In the genomic region with DNA sequence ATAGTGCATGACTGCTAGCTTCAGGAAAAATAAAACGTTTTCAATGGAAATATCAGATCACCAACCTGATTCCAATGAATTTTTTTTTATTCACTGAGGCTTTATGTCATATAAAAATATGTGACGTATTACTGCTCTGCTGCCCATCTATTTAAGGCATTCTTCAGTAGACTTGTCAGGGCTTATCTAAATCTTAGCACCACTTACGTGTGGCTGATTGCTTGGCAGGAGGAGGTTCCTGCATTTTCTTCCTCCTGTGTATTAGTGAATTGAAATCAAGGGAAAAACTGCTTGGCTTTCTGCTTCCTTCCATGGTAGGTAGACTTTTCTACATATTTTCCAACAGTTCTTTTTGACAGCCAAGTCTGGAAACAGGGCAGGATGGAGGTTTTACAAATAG, we compare ENCODE assay signal across 17 cellular contexts.
DNase-seq lines count a peak whose midpoint lies in the region; ATAC-seq and TF ChIP-seq lines count a peak whose summit lies in the region.
"Had no signal": no experiment of that assay in that cellular context is flagged by ENCODE, and none has a peak within 500 bp of the region (broad histone marks: within the 10 kb centered on the region; RNA-seq: fewer than 3 reads in every experiment).

No MANE protein-coding gene starts in this region.

- H3K9me3 Mint-ChIP-seq in progenitor cell of endocrine pancreas (ENCODE audit: low read depth): no peaks in the 10 kb centered on the region
- H3K9me3 Mint-ChIP-seq: H9 had no signal

- no peaks in the 10 kb centered on the region for H3K27me3 Mint-ChIP-seq in progenitor cell of endocrine pancreas
- H3K27me3 Mint-ChIP-seq: CD4-positive, alpha-beta memory T cell had no signal

- peaks cover 11% of the 10 kb centered on the region for H3K4me1 Mint-ChIP-seq in progenitor cell of endocrine pancreas (ENCODE audit: low read depth)
- H3K4me1 Mint-ChIP-seq: CD14-positive monocyte; CD4-positive, alpha-beta memory T cell had no signal

- H3K36me3 Mint-ChIP-seq in progenitor cell of endocrine pancreas (ENCODE audit: insufficient read depth): peaks cover 6% of the 10 kb centered on the region
- H3K36me3 Mint-ChIP-seq: CD14-positive monocyte; CD4-positive, alpha-beta memory T cell had no signal

- H3K36me3 ChIP-seq in right atrium auricular region (no peaks in the 10 kb centered on the region), heart right ventricle (no peaks in the 10 kb centered on the region), upper lobe of right lung (no peaks in the 10 kb centered on the region)
- H3K36me3 ChIP-seq: BLaER1 had no signal

- no peak overlapping the region for H3K4me3 Mint-ChIP-seq in progenitor cell of endocrine pancreas (ENCODE audit: low read depth)
- H3K4me3 Mint-ChIP-seq: CD14-positive monocyte; CD4-positive, alpha-beta memory T cell; H9 had no signal

- 34 to 51% methylated on average over 3 of the region's 3 CpGs for WGBS in heart right ventricle, 2 donors
- 40% methylated on average over 3 of the region's 3 CpGs for WGBS in right cardiac atrium

- H3K27ac ChIP-seq in right atrium auricular region: peak overlapping the region in 1 of 2 donors; percentile 55
- H3K27ac ChIP-seq in heart right ventricle: peak overlapping the region in 6 of 10 donors; percentile 0 to 72 (median 47)
- no peak overlapping the region for H3K27ac ChIP-seq in right cardiac atrium (ENCODE audit: low read length)
- no peak overlapping the region for H3K27ac ChIP-seq in upper lobe of right lung
- H3K27ac ChIP-seq: BLaER1 had no signal

- H3K4me1 ChIP-seq in right atrium auricular region: peaks cover 0 to 8% of the 10 kb centered on the region in 2 donors
- H3K4me1 ChIP-seq in heart right ventricle: peaks cover 0 to 48% (median 11%) of the 10 kb centered on the region in 9 donors
- H3K4me1 ChIP-seq in right cardiac atrium (ENCODE audit: control insufficient read depth, insufficient read depth, low read length): no peaks in the 10 kb centered on the region
- H3K4me1 ChIP-seq in upper lobe of right lung: no peaks in the 10 kb centered on the region
- H3K4me1 ChIP-seq: BLaER1 had no signal

- peak overlapping the region; percentile 24 for H3K27ac Mint-ChIP-seq in progenitor cell of endocrine pancreas
- H3K27ac Mint-ChIP-seq: CD14-positive monocyte; CD4-positive, alpha-beta memory T cell had no signal

- H3K27me3 ChIP-seq in right atrium auricular region: no peaks in the 10 kb centered on the region
- no peaks in the 10 kb centered on the region for H3K27me3 ChIP-seq in heart right ventricle
- H3K27me3 ChIP-seq in right cardiac atrium (ENCODE audit: control insufficient read depth, insufficient read depth): no peaks in the 10 kb centered on the region
- no peaks in the 10 kb centered on the region for H3K27me3 ChIP-seq in upper lobe of right lung
- H3K27me3 ChIP-seq: BLaER1 had no signal

- intact Hi-C loops in Right ventricle myocardium superior (cut with DNase I): no loop called here
- intact Hi-C loops in heart right ventricle (cut with DNase I): no loop called here
- intact Hi-C loops in right cardiac atrium (cut with DNase I): no loop called here
- intact Hi-C loops in upper lobe of right lung (cut with DNase I): no loop called here

- ATAC-seq in Right ventricle myocardium superior (ENCODE audit: poor library complexity) (peak; percentile 87), heart right ventricle (peak; percentile 41 to 85 (median 70)), right cardiac atrium (peak; percentile 55 to 71), upper lobe of right lung (no peak)

- H3K9me3 ChIP-seq in right atrium auricular region (no peaks in the 10 kb centered on the region), heart right ventricle (peaks cover 0 to 3% (median 0%) of the 10 kb centered on the region in 11 donors), right cardiac atrium (ENCODE audit: control insufficient read depth, low read length) (no peaks in the 10 kb centered on the region), upper lobe of right lung (no peaks in the 10 kb centered on the region)

- no peak overlapping the region for H3K4me3 ChIP-seq in right atrium auricular region
- H3K4me3 ChIP-seq in heart right ventricle: peak overlapping the region in 1 of 10 donors; percentile 10
- no peak overlapping the region for H3K4me3 ChIP-seq in right cardiac atrium (ENCODE audit: low read length)
- H3K4me3 ChIP-seq in upper lobe of right lung: no peak overlapping the region
- H3K4me3 ChIP-seq: BLaER1 had no signal

- DNase-seq in Right ventricle myocardium superior (no peak), right atrium auricular region (ENCODE audit: low spot score) (no peak), heart right ventricle (no peak), right cardiac atrium (no peak), progenitor cell of endocrine pancreas (ENCODE audit: low spot score, unreplicated experiment) (no peak), NCI-H2081 treated with DMSO at 0.1 percent for 48 hours (lab: John Stamatoyannopoulos, UW) (no peak), upper lobe of right lung (no peak), activated gamma-delta T cell (lab: John Stamatoyannopoulos, UW) (no peak)
- DNase-seq: 8988T; CD4-positive, alpha-beta memory T cell; DMS153; DMS79; GDM1; GOT3; H9 had no signal

- no peak for TF ChIP-seq CTCF in right atrium auricular region (IDR thresholded peaks at IDR 0.05)
- no peak for TF ChIP-seq CTCF in heart right ventricle (IDR thresholded peaks at IDR 0.05)
- no peak for TF ChIP-seq CTCF in progenitor cell of endocrine pancreas (IDR thresholded peaks at IDR 0.05; ENCODE audit: unreplicated experiment)
- no peak for TF ChIP-seq CTCF in upper lobe of right lung (IDR thresholded peaks at IDR 0.05)

Comparison
In these comparisons a context has a peak if more than half of its experiments do, and no peak if none do; other contexts are left out.
1. H3K27ac ChIP-seq: peak in heart right ventricle (6 of 10); none in right cardiac atrium (single experiment) and upper lobe of right lung (single experiment).